Comparison of ENCODE assay signal across 24 cellular contexts in the genomic region with DNA sequence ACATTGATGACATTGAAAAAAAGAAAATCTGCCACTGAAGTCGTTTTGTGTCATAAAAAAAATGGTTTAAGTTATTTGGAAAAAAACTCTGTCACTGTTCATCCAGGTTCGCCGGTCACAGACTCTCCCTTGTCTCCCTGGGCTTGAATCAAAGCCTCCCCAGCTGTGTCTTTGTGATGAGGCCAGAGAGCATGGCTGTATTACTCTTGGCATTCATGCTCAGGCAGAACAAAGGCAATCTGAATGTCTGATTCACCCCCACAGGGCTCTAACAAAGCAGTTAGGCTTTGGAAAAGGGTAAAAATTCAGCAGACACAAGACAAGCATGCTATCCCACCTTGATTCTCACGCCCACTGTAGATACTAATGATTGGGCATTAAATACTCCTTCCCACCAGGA.
DNase-seq lines count a peak whose midpoint lies in the region; ATAC-seq lines count a peak whose summit lies in the region.
"Had no signal": no experiment of that assay in that cellular context is flagged by ENCODE, and none has a peak within 500 bp of the region (broad histone marks: within the 10 kb centered on the region; RNA-seq: fewer than 3 reads in every experiment).

No MANE protein-coding gene starts in this region.

- no peak overlapping the region for H3K27ac ChIP-seq in iPS-20b (ENCODE audit: low read length)
- H3K27ac ChIP-seq: cardiac muscle cell, heart left ventricle, lower lobe of right lung, neutrophil, spleen, tibial artery, WERI-Rb-1 had no signal

- ATAC-seq in HG02588 (IDR thresholded peaks at IDR 0.05; ENCODE audit: unreplicated experiment), result no peak
- ATAC-seq: CD8-positive, alpha-beta T cell; heart left ventricle; lower lobe of right lung; SK-N-SH treated with all-trans-retinoic acid at 6 μM for 48 hours had no signal

- intact Hi-C loops in activated T-helper 2 cell treated with anti-CD3 and anti-CD28 coated beads, Interferon-gamma antibody, Interleukin-2, Interleukin-4, amounts not matched to agents 10 μg/mL and 5 μg/mL and 100 μg/mL, durations not matched to agents 14 hours and 24 hours and 36 hours (cut with micrococcal nuclease), result no loop called here
- intact Hi-C loops in activated T-helper 1 cell treated with anti-CD3 and anti-CD28 coated beads, Interleukin-12 subunit alpha, Interleukin-12 subunit beta, Interleukin-2, Interleukin-4 antibody, amounts not matched to agents 30 ng/mL and 10 ng/mL and 1 ng/mL, durations not matched to agents 14 hours and 24 hours and 36 hours (cut with micrococcal nuclease), result no loop called here

- no peak overlapping the region for H3K4me3 ChIP-seq in MG63
- H3K4me3 ChIP-seq in iPS-20b (ENCODE audit: low read length), result peak overlapping the region; percentile 47; the same call in 1 of the 2 replicates
- H3K4me3 ChIP-seq: cardiac muscle cell, heart left ventricle, lower lobe of right lung, spleen, tibial artery had no signal

- H3K4me3 Mint-ChIP-seq in activated T-helper 2 cell treated with anti-CD3 and anti-CD28 coated beads, Interferon-gamma antibody, Interleukin-2, Interleukin-4, amounts not matched to agents 10 μg/mL and 5 μg/mL and 100 μg/mL, durations not matched to agents 14 hours and 24 hours and 36 hours (ENCODE audit: low read depth), result no peak overlapping the region
- H3K4me3 Mint-ChIP-seq in activated T-helper 1 cell treated with anti-CD3 and anti-CD28 coated beads, Interleukin-12 subunit alpha, Interleukin-12 subunit beta, Interleukin-2, Interleukin-4 antibody, amounts not matched to agents 30 ng/mL and 10 ng/mL and 1 ng/mL, durations not matched to agents 14 hours and 24 hours and 36 hours, result no peak overlapping the region
- H3K4me3 Mint-ChIP-seq: CD8-positive, alpha-beta T cell had no signal

- H3K36me3 Mint-ChIP-seq in activated T-helper 2 cell treated with anti-CD3 and anti-CD28 coated beads, Interferon-gamma antibody, Interleukin-2, Interleukin-4, amounts not matched to agents 10 μg/mL and 5 μg/mL and 100 μg/mL, durations not matched to agents 14 hours and 24 hours and 36 hours (ENCODE audit: low read depth), result no peaks in the 10 kb centered on the region
- no peaks in the 10 kb centered on the region for H3K36me3 Mint-ChIP-seq in activated T-helper 1 cell treated with anti-CD3 and anti-CD28 coated beads, Interleukin-12 subunit alpha, Interleukin-12 subunit beta, Interleukin-2, Interleukin-4 antibody, amounts not matched to agents 30 ng/mL and 10 ng/mL and 1 ng/mL, durations not matched to agents 14 hours and 24 hours and 36 hours (ENCODE audit: low read depth)
- H3K36me3 Mint-ChIP-seq: CD8-positive, alpha-beta T cell had no signal

- no peak overlapping the region for H3K27ac Mint-ChIP-seq in activated T-helper 2 cell treated with anti-CD3 and anti-CD28 coated beads, Interferon-gamma antibody, Interleukin-2, Interleukin-4, amounts not matched to agents 10 μg/mL and 5 μg/mL and 100 μg/mL, durations not matched to agents 14 hours and 24 hours and 36 hours
- no peak overlapping the region for H3K27ac Mint-ChIP-seq in activated T-helper 1 cell treated with anti-CD3 and anti-CD28 coated beads, Interleukin-12 subunit alpha, Interleukin-12 subunit beta, Interleukin-2, Interleukin-4 antibody, amounts not matched to agents 30 ng/mL and 10 ng/mL and 1 ng/mL, durations not matched to agents 14 hours and 24 hours and 36 hours
- H3K27ac Mint-ChIP-seq: CD8-positive, alpha-beta T cell had no signal

- no peaks in the 10 kb centered on the region for H3K27me3 Mint-ChIP-seq in activated T-helper 2 cell treated with anti-CD3 and anti-CD28 coated beads, Interferon-gamma antibody, Interleukin-2, Interleukin-4, amounts not matched to agents 10 μg/mL and 5 μg/mL and 100 μg/mL, durations not matched to agents 14 hours and 24 hours and 36 hours (ENCODE audit: low read depth)
- H3K27me3 Mint-ChIP-seq in activated T-helper 1 cell treated with anti-CD3 and anti-CD28 coated beads, Interleukin-12 subunit alpha, Interleukin-12 subunit beta, Interleukin-2, Interleukin-4 antibody, amounts not matched to agents 30 ng/mL and 10 ng/mL and 1 ng/mL, durations not matched to agents 14 hours and 24 hours and 36 hours (ENCODE audit: insufficient read depth), result no peaks in the 10 kb centered on the region

- no peak overlapping the region for H3K9ac ChIP-seq in iPS-20b (ENCODE audit: low read depth, low read length)

- H3K36me3 ChIP-seq in MG63 (no peaks in the 10 kb centered on the region), iPS-20b (ENCODE audit: insufficient read depth, low read depth, low read length) (no peaks in the 10 kb centered on the region)
- H3K36me3 ChIP-seq: cardiac muscle cell, heart left ventricle, lower lobe of right lung, neutrophil, spleen, tibial artery, WERI-Rb-1 had no signal

- H3K9me3 ChIP-seq in MG63, result no peaks in the 10 kb centered on the region
- H3K9me3 ChIP-seq in iPS-20b (ENCODE audit: insufficient read depth, low read depth, low read length), result no peaks in the 10 kb centered on the region
- H3K9me3 ChIP-seq: heart left ventricle, lower lobe of right lung, neutrophil, tibial artery had no signal

- H3K4me1 Mint-ChIP-seq in activated T-helper 2 cell treated with anti-CD3 and anti-CD28 coated beads, Interferon-gamma antibody, Interleukin-2, Interleukin-4, amounts not matched to agents 10 μg/mL and 5 μg/mL and 100 μg/mL, durations not matched to agents 14 hours and 24 hours and 36 hours (ENCODE audit: low read depth), result no peaks in the 10 kb centered on the region
- no peaks in the 10 kb centered on the region for H3K4me1 Mint-ChIP-seq in activated T-helper 1 cell treated with anti-CD3 and anti-CD28 coated beads, Interleukin-12 subunit alpha, Interleukin-12 subunit beta, Interleukin-2, Interleukin-4 antibody, amounts not matched to agents 30 ng/mL and 10 ng/mL and 1 ng/mL, durations not matched to agents 14 hours and 24 hours and 36 hours (ENCODE audit: low read depth)

- H3K4me1 ChIP-seq in iPS-20b (ENCODE audit: insufficient read depth, low read length), result peaks cover 19% of the 10 kb centered on the region
- H3K4me1 ChIP-seq: heart left ventricle, lower lobe of right lung, spleen, tibial artery had no signal

- H3K9me3 Mint-ChIP-seq in activated T-helper 2 cell treated with anti-CD3 and anti-CD28 coated beads, Interferon-gamma antibody, Interleukin-2, Interleukin-4, amounts not matched to agents 10 μg/mL and 5 μg/mL and 100 μg/mL, durations not matched to agents 14 hours and 24 hours and 36 hours, result no peaks in the 10 kb centered on the region
- H3K9me3 Mint-ChIP-seq in activated T-helper 1 cell treated with anti-CD3 and anti-CD28 coated beads, Interleukin-12 subunit alpha, Interleukin-12 subunit beta, Interleukin-2, Interleukin-4 antibody, amounts not matched to agents 30 ng/mL and 10 ng/mL and 1 ng/mL, durations not matched to agents 14 hours and 24 hours and 36 hours, result no peaks in the 10 kb centered on the region

- H3K27me3 ChIP-seq in MG63 (no peaks in the 10 kb centered on the region), iPS-20b (ENCODE audit: insufficient read depth, low read length) (no peaks in the 10 kb centered on the region)
- H3K27me3 ChIP-seq: cardiac muscle cell, heart left ventricle, neutrophil, tibial artery had no signal

- DNase-seq in MG63 (peak; percentile 50), astrocyte of the hippocampus (ENCODE audit: low read depth, low spot score) (peak; percentile 58), putamen (ENCODE audit: low spot score) (peak; percentile 76)
- DNase-seq in activated T-helper 2 cell treated with anti-CD3 and anti-CD28 coated beads, Interferon-gamma antibody, Interleukin-2, Interleukin-4, amounts not matched to agents 10 μg/mL and 5 μg/mL and 100 μg/mL, durations not matched to agents 14 hours and 24 hours and 36 hours (ENCODE audit: low spot score), result no peak
- no peak for DNase-seq in activated T-cell treated with anti-CD3 and anti-CD28 coated beads, Interleukin-2, amount 50 U/mL, for 1 hour
- no peak for DNase-seq in activated T-helper 1 cell treated with anti-CD3 and anti-CD28 coated beads, Interleukin-12 subunit alpha, Interleukin-12 subunit beta, Interleukin-2, Interleukin-4 antibody, amounts not matched to agents 30 ng/mL and 10 ng/mL and 1 ng/mL, durations not matched to agents 14 hours and 24 hours and 36 hours (ENCODE audit: low spot score)
- DNase-seq: activated CD4-positive, alpha-beta T cell treated with anti-CD3 and anti-CD28 coated beads, Interleukin-2, amount 50 U/mL, for 4 hours; activated gamma-delta T cell treated with Interleukin-2 at 50 U/mL for 16 hours; CD8-positive, alpha-beta T cell; heart left ventricle; Kasumi-1; lower lobe of right lung; NCI-H1048; NCI-H510A treated with DMSO at 0.1 percent for 48 hours; spleen; stimulated activated CD4-positive, alpha-beta T cell treated with anti-CD3 and anti-CD28 coated beads, Interleukin-4, amount 100 ng/mL, for 24 hours; stimulated activated naive CD4-positive, alpha-beta T cell treated with Interleukin-2 at 50 U/mL for 16 hours; tibial artery; WERI-Rb-1 had no signal

Comparison
In these comparisons a context has a peak if more than half of its experiments do, and no peak if none do; other contexts are left out.
1. DNase-seq: peak in MG63 (single experiment), astrocyte of the hippocampus (single experiment) and putamen (single experiment); none in activated T-helper 2 cell treated with anti-CD3 and anti-CD28 coated beads, Interferon-gamma antibody, Interleukin-2, Interleukin-4, amounts not matched to agents 10 μg/mL and 5 μg/mL and 100 μg/mL, durations not matched to agents 14 hours and 24 hours and 36 hours (single experiment), activated T-cell treated with anti-CD3 and anti-CD28 coated beads, Interleukin-2, amount 50 U/mL, for 1 hour (single experiment) and activated T-helper 1 cell treated with anti-CD3 and anti-CD28 coated beads, Interleukin-12 subunit alpha, Interleukin-12 subunit beta, Interleukin-2, Interleukin-4 antibody, amounts not matched to agents 30 ng/mL and 10 ng/mL and 1 ng/mL, durations not matched to agents 14 hours and 24 hours and 36 hours (single experiment).